In genomic region chrX:111880735-111881134, GRCh38 we compare ENCODE assay signal across 1 cellular context.
TF ChIP-seq lines count a peak whose summit lies in the region.

No MANE protein-coding gene starts in this region.

TF ChIP-seq in SK-N-SH treated with all-trans-retinoic acid at 6 μM for 48 hours, 23 proteins besides CTCF, POLR2A, EP300 and RAD21 (continued from another document):
- no peak for TF ChIP-seq TSHZ2 (CRISPR knock-in tag; IDR thresholded peaks at IDR 0.05)
- no peak for TF ChIP-seq RARB (CRISPR knock-in tag; IDR thresholded peaks at IDR 0.05)
- TF ChIP-seq ESRRG (CRISPR knock-in tag; IDR thresholded peaks at IDR 0.05): no peak
- TF ChIP-seq ZFP30 (CRISPR knock-in tag; IDR thresholded peaks at IDR 0.05): no peak
TF ChIP-seq in SK-N-SH treated with all-trans-retinoic acid at 6 μM for 48 hours: peak in this region for 0.
